Comparison of ENCODE assay signal across 23 cellular contexts in genomic region chr3:145673790-145674189, GRCh38.
"Had no signal": no experiment of that assay in that cellular context is flagged by ENCODE, and none has a peak within 500 bp of the region (broad histone marks: within the 10 kb centered on the region; RNA-seq: fewer than 3 reads in every experiment).

No MANE protein-coding gene starts in this region.

- H3K27me3 ChIP-seq: brain microvascular endothelial cell, foreskin keratinocyte, heart right ventricle, spleen, tibial nerve had no signal

- ATAC-seq: effector memory CD8-positive, alpha-beta T cell; esophagus mucosa; foreskin keratinocyte; heart right ventricle; lower lobe of right lung; natural killer cell; right cardiac atrium had no signal

- H3K9me3 Mint-ChIP-seq: activated CD4-positive, alpha-beta T cell treated with anti-CD3 and anti-CD28 coated beads, Interleukin-2, amount 10 ng/mL, durations not matched to agents 24 days and 14 days had no signal

- H3K36me3 Mint-ChIP-seq: activated CD4-positive, alpha-beta memory T cell treated with anti-CD3 and anti-CD28 coated beads for 36 hours; activated naive CD4-positive, alpha-beta T cell treated with anti-CD3 and anti-CD28 coated beads, Interleukin-2, amount 10 ng/mL, durations not matched to agents 7 days and 5 days had no signal

- H3K36me3 ChIP-seq: brain microvascular endothelial cell, heart right ventricle, lower lobe of right lung, spleen, tibial nerve had no signal

- H3K4me1 Mint-ChIP-seq: activated CD4-positive, alpha-beta T cell treated with anti-CD3 and anti-CD28 coated beads, Interleukin-2, amount 10 ng/mL, durations not matched to agents 24 days and 14 days; activated naive CD4-positive, alpha-beta T cell treated with anti-CD3 and anti-CD28 coated beads, Interleukin-2, amount 10 ng/mL, durations not matched to agents 7 days and 5 days; natural killer cell had no signal

- H3K27ac ChIP-seq: brain microvascular endothelial cell, foreskin keratinocyte, heart right ventricle, lower lobe of right lung, spleen, tibial nerve had no signal

- H3K4me3 Mint-ChIP-seq: activated CD4-positive, alpha-beta memory T cell treated with anti-CD3 and anti-CD28 coated beads for 36 hours; activated CD4-positive, alpha-beta T cell treated with anti-CD3 and anti-CD28 coated beads, Interleukin-2, amount 10 ng/mL, durations not matched to agents 24 days and 14 days; activated naive CD4-positive, alpha-beta T cell treated with anti-CD3 and anti-CD28 coated beads, Interleukin-2, amount 10 ng/mL, durations not matched to agents 7 days and 5 days; activated T-cell treated with anti-CD3 and anti-CD28 coated beads, Interleukin-2, amount 50 U/mL, for 24 hours; effector memory CD8-positive, alpha-beta T cell; natural killer cell had no signal

- H3K4me1 ChIP-seq: foreskin keratinocyte, heart right ventricle, lower lobe of right lung, spleen, tibial nerve had no signal

- DNase-seq: activated CD4-positive, alpha-beta memory T cell treated with anti-CD3 and anti-CD28 coated beads for 36 hours; activated CD4-positive, alpha-beta T cell treated with anti-CD3 and anti-CD28 coated beads, Interleukin-2, amount 10 ng/mL, durations not matched to agents 24 days and 14 days; activated CD4-positive, CD25-positive, alpha-beta regulatory T cell treated with anti-CD3 and anti-CD28 coated beads, Interleukin-2, amount 50 U/mL, for 72 hours; activated CD8-positive, alpha-beta memory T cell treated with anti-CD3 and anti-CD28 coated beads, Interleukin-2, amount 50 U/mL, for 4 hours; activated gamma-delta T cell; activated naive CD4-positive, alpha-beta T cell treated with anti-CD3 and anti-CD28 coated beads, Interleukin-2, amount 10 ng/mL, durations not matched to agents 7 days and 5 days; activated T-cell treated with anti-CD3 and anti-CD28 coated beads, Interleukin-2, amount 50 U/mL, for 24 hours; amniotic stem cell; brain microvascular endothelial cell; cortex of kidney; effector memory CD8-positive, alpha-beta T cell; foreskin keratinocyte; heart right ventricle; lower lobe of right lung; mesendoderm; natural killer cell; right cardiac atrium; spleen; stimulated activated CD4-positive, alpha-beta T cell treated with anti-CD3 and anti-CD28 coated beads, Interleukin-2, amount 100 ng/mL, for 48 hours; stimulated activated naive CD4-positive, alpha-beta T cell treated with Interleukin-2 at 50 U/mL for 16 hours; T-helper 2 cell had no signal

- H3K4me3 ChIP-seq: heart right ventricle, lower lobe of right lung, spleen, tibial nerve had no signal

- H3K27me3 Mint-ChIP-seq: activated CD4-positive, alpha-beta memory T cell treated with anti-CD3 and anti-CD28 coated beads for 36 hours; activated CD4-positive, alpha-beta T cell treated with anti-CD3 and anti-CD28 coated beads, Interleukin-2, amount 10 ng/mL, durations not matched to agents 24 days and 14 days; activated naive CD4-positive, alpha-beta T cell treated with anti-CD3 and anti-CD28 coated beads, Interleukin-2, amount 10 ng/mL, durations not matched to agents 7 days and 5 days; activated T-cell treated with anti-CD3 and anti-CD28 coated beads, Interleukin-2, amount 50 U/mL, for 24 hours; effector memory CD8-positive, alpha-beta T cell had no signal

- H3K27ac Mint-ChIP-seq: activated CD4-positive, alpha-beta memory T cell treated with anti-CD3 and anti-CD28 coated beads for 36 hours; activated CD4-positive, alpha-beta T cell treated with anti-CD3 and anti-CD28 coated beads, Interleukin-2, amount 10 ng/mL, durations not matched to agents 24 days and 14 days; activated naive CD4-positive, alpha-beta T cell treated with anti-CD3 and anti-CD28 coated beads, Interleukin-2, amount 10 ng/mL, durations not matched to agents 7 days and 5 days; activated T-cell treated with anti-CD3 and anti-CD28 coated beads, Interleukin-2, amount 50 U/mL, for 24 hours; effector memory CD8-positive, alpha-beta T cell; natural killer cell had no signal
